In genomic region chr11:117992620-117993019, GRCh38 we compare ENCODE assay signal across 15 cellular contexts. TPM values are rescaled to one million over a fixed set of nuclear protein-coding genes. Genes with fewer than 3 reads are reported as not detected.
A peak's percentile ranks its signal among the peaks of the same experiment; 100 is the strongest.
DNase-seq lines count a peak whose midpoint lies in the region; ATAC-seq lines count a peak whose summit lies in the region.
"Had no signal": no experiment of that assay in that cellular context is flagged by ENCODE, and none has a peak within 500 bp of the region (broad histone marks: within the 10 kb centered on the region; RNA-seq: fewer than 3 reads in every experiment).

No MANE protein-coding gene starts in this region.

- DNase-seq in T-helper 1 cell (no peak), memory B cell (ENCODE audit: low spot score in 2 of 2) (no peak)
- no peak for DNase-seq in stimulated activated CD4-positive, alpha-beta T cell treated with anti-CD3 and anti-CD28 coated beads, Interleukin-12 subunit alpha, Interleukin-12 subunit beta, amount 100 ng/mL, for 4 hours
- DNase-seq in stimulated activated CD4-positive, alpha-beta T cell treated with anti-CD3 and anti-CD28 coated beads, Interleukin-2, amount 100 ng/mL, for 48 hours, result no peak
- DNase-seq: activated CD4-positive, CD25-positive, alpha-beta regulatory T cell; activated CD8-positive, alpha-beta memory T cell treated with anti-CD3 and anti-CD28 coated beads, Interleukin-2, amount 50 U/mL, for 48 hours; effector CD8-positive, alpha-beta T cell; heart left ventricle; NCI-H226 had no signal

- peaks cover 71% of the 10 kb centered on the region for H3K4me1 Mint-ChIP-seq in T-helper 1 cell treated with Interleukin-12 subunit alpha and Interleukin-12 subunit beta and Interleukin-4 antibody, amounts not matched to agents 30 μg/mL and 1 μg/mL, for 36 hours (ENCODE audit: low read depth)
- H3K4me1 Mint-ChIP-seq in IgD-negative memory B cell, result peaks cover 30 to 42% (median 37%) of the 10 kb centered on the region in 3 donors
- peaks cover 43% of the 10 kb centered on the region for H3K4me1 Mint-ChIP-seq in activated T-helper 17 cell treated with anti-CD3 and anti-CD28 coated beads, Interleukin-2, amount 50 U/mL, for 72 hours
- peaks cover 39% of the 10 kb centered on the region for H3K4me1 Mint-ChIP-seq in memory B cell

- H3K9me3 Mint-ChIP-seq in T-helper 1 cell treated with Interleukin-12 subunit alpha and Interleukin-12 subunit beta and Interleukin-4 antibody, amounts not matched to agents 30 μg/mL and 1 μg/mL, for 36 hours, result no peaks in the 10 kb centered on the region
- H3K9me3 Mint-ChIP-seq in IgD-negative memory B cell (peaks cover 0 to 2% (median 0%) of the 10 kb centered on the region in 3 donors), memory B cell (peaks cover 2% of the 10 kb centered on the region)
- no peaks in the 10 kb centered on the region for H3K9me3 Mint-ChIP-seq in activated T-helper 17 cell treated with anti-CD3 and anti-CD28 coated beads, Interleukin-2, amount 50 U/mL, for 72 hours

- no peak for ATAC-seq in activated T-helper 17 cell treated with anti-CD3 and anti-CD28 coated beads, Interleukin-2, amount 50 U/mL, for 72 hours (replicated peaks)
- ATAC-seq in memory B cell (ENCODE audit: low read depth), result no peak
- ATAC-seq in GM21367 (IDR thresholded peaks at IDR 0.05; ENCODE audit: unreplicated experiment), result no peak
- ATAC-seq: heart left ventricle had no signal

- peak overlapping the region; percentile 79 for H3K4me3 Mint-ChIP-seq in T-helper 1 cell treated with Interleukin-12 subunit alpha and Interleukin-12 subunit beta and Interleukin-4 antibody, amounts not matched to agents 30 μg/mL and 1 μg/mL, for 36 hours
- H3K4me3 Mint-ChIP-seq in IgD-negative memory B cell (peak overlapping the region in 3 of 4 donors; percentile 44 to 68 (median 63)), memory B cell (peak overlapping the region; percentile 31)
- peak overlapping the region; percentile 90 for H3K4me3 Mint-ChIP-seq in activated T-helper 17 cell treated with anti-CD3 and anti-CD28 coated beads, Interleukin-2, amount 50 U/mL, for 72 hours

- peaks cover 91% of the 10 kb centered on the region for H3K36me3 Mint-ChIP-seq in T-helper 1 cell treated with Interleukin-12 subunit alpha and Interleukin-12 subunit beta and Interleukin-4 antibody, amounts not matched to agents 30 μg/mL and 1 μg/mL, for 36 hours (ENCODE audit: low read depth)
- H3K36me3 Mint-ChIP-seq in IgD-negative memory B cell (peaks cover 22% of the 10 kb centered on the region), memory B cell (peaks cover 49% of the 10 kb centered on the region)
- peaks cover 100% of the 10 kb centered on the region for H3K36me3 Mint-ChIP-seq in activated T-helper 17 cell treated with anti-CD3 and anti-CD28 coated beads, Interleukin-2, amount 50 U/mL, for 72 hours (ENCODE audit: low read depth)

- no peaks in the 10 kb centered on the region for H3K27me3 Mint-ChIP-seq in T-helper 1 cell treated with Interleukin-12 subunit alpha and Interleukin-12 subunit beta and Interleukin-4 antibody, amounts not matched to agents 30 μg/mL and 1 μg/mL, for 36 hours (ENCODE audit: low read depth)
- no peaks in the 10 kb centered on the region for H3K27me3 Mint-ChIP-seq in IgD-negative memory B cell
- H3K27me3 Mint-ChIP-seq in activated T-helper 17 cell treated with anti-CD3 and anti-CD28 coated beads, Interleukin-2, amount 50 U/mL, for 72 hours, result no peaks in the 10 kb centered on the region
- H3K27me3 Mint-ChIP-seq in memory B cell, result no peaks in the 10 kb centered on the region

- H3K27ac Mint-ChIP-seq in T-helper 1 cell treated with Interleukin-12 subunit alpha and Interleukin-12 subunit beta and Interleukin-4 antibody, amounts not matched to agents 30 μg/mL and 1 μg/mL, for 36 hours, result peak overlapping the region; percentile 67
- H3K27ac Mint-ChIP-seq in IgD-negative memory B cell, result peak overlapping the region; percentile 70 to 89 (median 82)
- peak overlapping the region; percentile 41 for H3K27ac Mint-ChIP-seq in activated T-helper 17 cell treated with anti-CD3 and anti-CD28 coated beads, Interleukin-2, amount 50 U/mL, for 72 hours
- H3K27ac Mint-ChIP-seq in memory B cell, result peak overlapping the region; percentile 38

RNA-seq across cellular contexts. Expression of gene IL10RA, which starts 6.4 kb away (rescaled TPM):
- 97.1 TPM for polyA plus RNA-seq in IgD-negative memory B cell
- total RNA-seq in activated T-helper 17 cell treated with anti-CD3 and anti-CD28 coated beads, Interleukin-2, amount 50 U/mL, for 72 hours, result 100 to 1,000 TPM in 1 of 2 donors, 10 to 100 TPM in 1; 63.0 to 108 TPM
- total RNA-seq: A172 had no signal
- polyA plus RNA-seq: fibroblast of lung had no signal

Comparison
In these comparisons a context has a peak if more than half of its experiments do, and no peak if none do; other contexts are left out.
1. H3K4me3 Mint-ChIP-seq: peak in every context shown above with its lines; median percentile 90 in activated T-helper 17 cell treated with anti-CD3 and anti-CD28 coated beads, Interleukin-2, amount 50 U/mL, for 72 hours; 79 in T-helper 1 cell treated with Interleukin-12 subunit alpha and Interleukin-12 subunit beta and Interleukin-4 antibody, amounts not matched to agents 30 μg/mL and 1 μg/mL, for 36 hours; 63 in IgD-negative memory B cell; 31 in memory B cell.